In genomic region chr3:125102470-125102869, GRCh38 we compare ENCODE assay signal across 2 cellular contexts.
TF ChIP-seq lines count a peak whose summit lies in the region.

No MANE protein-coding gene starts in this region.

TF ChIP-seq in HepG2, 621 proteins besides CTCF, POLR2A, EP300 and RAD21 (continued from another document):
- TF ChIP-seq REST (IDR thresholded peaks at IDR 0.05; ENCODE audit: borderline replicate concordance in 1 of 2, low read depth in 1 of 2, low read length in 2 of 2), result peak in 1 of 2 experiments; percentile 79; a peak in 3 of 4 replicates

TF ChIP-seq in PFSK-1, 5 proteins besides CTCF, POLR2A, EP300 and RAD21:
- TF ChIP-seq REST (IDR thresholded peaks at IDR 0.05; ENCODE audit: insufficient read depth in 1 of 2, low read depth in 2 of 2, low read length in 2 of 2), result peak; percentile 57 to 81
- TF ChIP-seq SIN3A (IDR thresholded peaks at IDR 0.05; ENCODE audit: borderline replicate concordance, insufficient read depth, low read length), result no peak
